Comparison of ENCODE assay signal across 19 cellular contexts in genomic region chr9:5870020-5870339, GRCh38. TPM values are rescaled to one million over a fixed set of nuclear protein-coding genes. Genes with fewer than 3 reads are reported as not detected.
A peak's percentile ranks its signal among the peaks of the same experiment; 100 is the strongest.
DNase-seq lines count a peak whose midpoint lies in the region; ATAC-seq, FAIRE-seq and TF ChIP-seq lines count a peak whose summit lies in the region.
"Had no signal": no experiment of that assay in that cellular context is flagged by ENCODE, and none has a peak within 500 bp of the region (broad histone marks: within the 10 kb centered on the region; RNA-seq: fewer than 3 reads in every experiment).

No MANE protein-coding gene starts in this region.

- H3K4me1 Mint-ChIP-seq in neural crest cell (no peaks in the 10 kb centered on the region), chondrocyte (ENCODE audit: low read depth) (no peaks in the 10 kb centered on the region)
- H3K4me1 Mint-ChIP-seq in activated CD8-positive, alpha-beta memory T cell treated with anti-CD3 and anti-CD28 coated beads, Interleukin-2, amount 10 ng/mL, durations not matched to agents 7 days and 5 days: peaks cover 16% of the 10 kb centered on the region

- H3K36me3 ChIP-seq in OCI-LY3 (replicated peaks; ENCODE audit: low read depth, low read length) (no peaks in the 10 kb centered on the region), BE2C (no peaks in the 10 kb centered on the region)

- H3K9me3 ChIP-seq in OCI-LY3 (ENCODE audit: insufficient read depth, low read length) (no peaks in the 10 kb centered on the region), BE2C (no peaks in the 10 kb centered on the region)

- H3K27ac ChIP-seq in C4-2B: no peak overlapping the region
- H3K27ac ChIP-seq in OCI-LY3 (ENCODE audit: low read length): no peak overlapping the region

- no peaks in the 10 kb centered on the region for H4K20me1 ChIP-seq in OCI-LY3 (ENCODE audit: insufficient read depth, low read length)

- no peaks in the 10 kb centered on the region for H3K9me3 Mint-ChIP-seq in neural crest cell
- no peaks in the 10 kb centered on the region for H3K9me3 Mint-ChIP-seq in chondrocyte (ENCODE audit: low read depth)
- no peaks in the 10 kb centered on the region for H3K9me3 Mint-ChIP-seq in activated CD8-positive, alpha-beta memory T cell treated with anti-CD3 and anti-CD28 coated beads, Interleukin-2, amount 10 ng/mL, durations not matched to agents 7 days and 5 days (ENCODE audit: low read depth)
- H3K9me3 Mint-ChIP-seq: CD8-positive, alpha-beta memory T cell; HFFc6 had no signal

- H3K4me3 Mint-ChIP-seq in neural crest cell (no peak overlapping the region), chondrocyte (ENCODE audit: unreplicated experiment) (no peak overlapping the region)
- no peak overlapping the region for H3K4me3 Mint-ChIP-seq in activated CD8-positive, alpha-beta memory T cell treated with anti-CD3 and anti-CD28 coated beads, Interleukin-2, amount 10 ng/mL, durations not matched to agents 7 days and 5 days
- H3K4me3 Mint-ChIP-seq: CD8-positive, alpha-beta memory T cell; HFFc6 had no signal

- no peaks in the 10 kb centered on the region for H3K79me2 ChIP-seq in OCI-LY3 (ENCODE audit: low read length)

- no peaks in the 10 kb centered on the region for H3K27me3 ChIP-seq in OCI-LY3 (ENCODE audit: low read depth, low read length)
- H3K27me3 ChIP-seq in BE2C: no peaks in the 10 kb centered on the region

- no peak overlapping the region for H3K9ac ChIP-seq in OCI-LY3 (ENCODE audit: low read length)

- H3K4me3 ChIP-seq in OCI-LY3 (ENCODE audit: low read length): no peak overlapping the region
- no peak overlapping the region for H3K4me3 ChIP-seq in BE2C (ENCODE audit: low read depth, low read length)

- FAIRE-seq in GM12892 (lab: Jason Lieb, UNC): peak; percentile 71
- FAIRE-seq: G401.6 had no signal

- CTCF ChIA-PET in activated CD8-positive, alpha-beta memory T cell treated with anti-CD3 and anti-CD28 coated beads, Interleukin-2, amount 10 ng/mL, durations not matched to agents 7 days and 5 days (lab: Charles Lee): interaction anchor here (1.0 to 1.2 kb wide), 2 partner anchors 13 to 39 kb away, joined by 3 read pairs; no protein-coding TSS in a partner anchor

- 0 out of 2 replicates have a peak overlapping the region, but pooled peaks have one; percentile 11 for H3K4me2 ChIP-seq in OCI-LY3 (ENCODE audit: low read length)

- no peaks in the 10 kb centered on the region for H3K36me3 Mint-ChIP-seq in neural crest cell (ENCODE audit: low read depth)
- H3K36me3 Mint-ChIP-seq in chondrocyte (ENCODE audit: low read depth): no peaks in the 10 kb centered on the region
- H3K36me3 Mint-ChIP-seq in activated CD8-positive, alpha-beta memory T cell treated with anti-CD3 and anti-CD28 coated beads, Interleukin-2, amount 10 ng/mL, durations not matched to agents 7 days and 5 days: peaks cover 1% of the 10 kb centered on the region

- DNase-seq in GM12892 (ENCODE audit: insufficient read length): no peak
- DNase-seq in neural crest cell (ENCODE audit: low read depth, low spot score): no peak
- no peak for DNase-seq in chondrocyte (ENCODE audit: low spot score)
- DNase-seq in BE2C: no peak
- DNase-seq in activated CD8-positive, alpha-beta memory T cell treated with anti-CD3 and anti-CD28 coated beads, Interleukin-2, amount 10 ng/mL, durations not matched to agents 7 days and 5 days: no peak
- no peak for DNase-seq in hippocampal formation (lab: John Stamatoyannopoulos, UW)
- DNase-seq: CD8-positive, alpha-beta memory T cell; GOT3; HFFc6; IMR-90; NCI-H1436; NCI-H2171; SW 1271 had no signal

- no peaks in the 10 kb centered on the region for H3K27me3 Mint-ChIP-seq in neural crest cell (ENCODE audit: low read depth)
- no peaks in the 10 kb centered on the region for H3K27me3 Mint-ChIP-seq in chondrocyte (ENCODE audit: low read depth)
- H3K27me3 Mint-ChIP-seq in activated CD8-positive, alpha-beta memory T cell treated with anti-CD3 and anti-CD28 coated beads, Interleukin-2, amount 10 ng/mL, durations not matched to agents 7 days and 5 days: no peaks in the 10 kb centered on the region
- H3K27me3 Mint-ChIP-seq: CD8-positive, alpha-beta memory T cell had no signal

- H2AFZ ChIP-seq in OCI-LY3 (ENCODE audit: low read depth, low read length): peak overlapping the region; percentile 23; the same call in 1 of the 2 replicates

- H3K4me1 ChIP-seq in OCI-LY3 (ENCODE audit: low read length) (no peaks in the 10 kb centered on the region; the same call in 1 of the 2 replicates), BE2C (peaks cover 3% of the 10 kb centered on the region; the same call in 1 of the 2 replicates)

- H3K27ac Mint-ChIP-seq in neural crest cell (ENCODE audit: unreplicated experiment) (peak overlapping the region; percentile 57), chondrocyte (ENCODE audit: unreplicated experiment) (no peak overlapping the region)
- H3K27ac Mint-ChIP-seq in activated CD8-positive, alpha-beta memory T cell treated with anti-CD3 and anti-CD28 coated beads, Interleukin-2, amount 10 ng/mL, durations not matched to agents 7 days and 5 days: no peak overlapping the region
- H3K27ac Mint-ChIP-seq: HFFc6 had no signal

- TF ChIP-seq CTCF in C4-2B (conservative IDR thresholded peaks at IDR 0.05): peak; percentile 25
- no peak for TF ChIP-seq CTCF in OCI-LY3 (IDR thresholded peaks at IDR 0.05; ENCODE audit: low read depth, low read length)
- no peak for TF ChIP-seq CTCF in neural crest cell (conservative IDR thresholded peaks at IDR 0.05)
- TF ChIP-seq CTCF in chondrocyte (IDR thresholded peaks at IDR 0.05): no peak
- no peak for TF ChIP-seq CTCF in BE2C (IDR thresholded peaks at IDR 0.05; ENCODE audit: low read depth, low read length)

- no peak for ATAC-seq in activated CD8-positive, alpha-beta memory T cell treated with anti-CD3 and anti-CD28 coated beads, Interleukin-2, amount 10 ng/mL, durations not matched to agents 7 days and 5 days
- ATAC-seq: Panc1 had no signal

- TF ChIP-seq POLR2A in GM12892 (IDR thresholded peaks at IDR 0.05; ENCODE audit: low read depth, low read length): no peak

RNA-seq across cellular contexts. Expression of gene MLANA, which starts 20.7 kb away (rescaled TPM):
- polyA plus RNA-seq in GM12892 (2012; ENCODE audit: missing spikeins): 0.64 TPM
- total RNA-seq in neural crest cell (not detected in 2 replicates), chondrocyte (not detected in 3 replicates)
- polyA plus RNA-seq in BE2C (2012; ENCODE audit: insufficient read depth, insufficient read length, low read depth): not detected
- total RNA-seq in activated CD8-positive, alpha-beta memory T cell treated with anti-CD3 and anti-CD28 coated beads, Interleukin-2, amount 10 ng/mL, durations not matched to agents 7 days and 5 days: not detected
- total RNA-seq: CD8-positive, alpha-beta memory T cell; HFFc6; IMR-90 had no signal
- polyA plus RNA-seq: AG04450; BJ; CD8-positive, alpha-beta memory T cell; IMR-90 had no signal

RNA-seq across cellular contexts. Expression of gene ERMP1, which starts 37.1 kb away (rescaled TPM):
- 8.4 TPM for polyA plus RNA-seq in GM12892 (2012; ENCODE audit: missing spikeins)
- total RNA-seq in neural crest cell: 5.9 and 6.7 TPM in 2 replicates
- 5.4 to 11.7 TPM (median 7.6 TPM) in 3 replicates for total RNA-seq in chondrocyte
- 1.6 TPM for polyA plus RNA-seq in BE2C (2012; ENCODE audit: insufficient read depth, insufficient read length, low read depth)
- total RNA-seq in activated CD8-positive, alpha-beta memory T cell treated with anti-CD3 and anti-CD28 coated beads, Interleukin-2, amount 10 ng/mL, durations not matched to agents 7 days and 5 days: 10 to 100 TPM; 25.0 to 32.3 TPM
